Comparison of ENCODE assay signal across 9 cellular contexts in genomic region chr17:75344664-75345063, GRCh38. TPM values are rescaled to one million over a fixed set of nuclear protein-coding genes. Genes with fewer than 3 reads are reported as not detected.
DNase-seq lines count a peak whose midpoint lies in the region; ATAC-seq and TF ChIP-seq lines count a peak whose summit lies in the region.
"Had no signal": no experiment of that assay in that cellular context is flagged by ENCODE, and none has a peak within 500 bp of the region (broad histone marks: within the 10 kb centered on the region; RNA-seq: fewer than 3 reads in every experiment).

No MANE protein-coding gene starts in this region.

- peaks cover 0 to 1% (median 0%) of the 10 kb centered on the region in 7 donors for H3K9me3 Mint-ChIP-seq in CD14-positive monocyte
- H3K9me3 Mint-ChIP-seq in activated CD8-positive, alpha-beta T cell treated with anti-CD3 and anti-CD28 coated beads for 36 hours, result no peaks in the 10 kb centered on the region
- H3K9me3 Mint-ChIP-seq in immature natural killer cell, result no peaks in the 10 kb centered on the region

- CTCF ChIA-PET in activated CD8-positive, alpha-beta T cell treated with anti-CD3 and anti-CD28 coated beads for 36 hours (lab: Charles Lee), result interaction anchor here (0.9 to 6.0 kb wide), 11 partner anchors 9 to 55 kb away, joined by 3 to 38 read pairs (median 4); partner anchors contain the start of gene SLC25A19

- intact Hi-C loops in CD14-positive monocyte (cut with micrococcal nuclease), result loop anchor here (5.0 to 10.0 kb wide), 2 partner anchors 38 to 50 kb away; no protein-coding TSS in a partner anchor
- intact Hi-C loops in activated CD8-positive, alpha-beta T cell treated with anti-CD3 and anti-CD28 coated beads for 36 hours (cut with micrococcal nuclease), result no loop called here

- no peaks in the 10 kb centered on the region for H3K27me3 ChIP-seq in hepatocyte

- POLR2A ChIA-PET in activated CD8-positive, alpha-beta T cell treated with anti-CD3 and anti-CD28 coated beads for 36 hours (lab: Charles Lee), result interaction anchor here (0.6 to 2.0 kb wide), 5 partner anchors 15 to 61 kb away, joined by 4 to 8 read pairs (median 6); partner anchors contain the start of gene GRB2

- H3K36me3 ChIP-seq in hepatocyte (replicated peaks; ENCODE audit: insufficient read depth, low read depth), result no peaks in the 10 kb centered on the region

- no peak overlapping the region for H2AFZ ChIP-seq in hepatocyte

- H3K27me3 Mint-ChIP-seq in CD14-positive monocyte (ENCODE audit: low read depth in 3 of 3) (no peaks in the 10 kb centered on the region), immature natural killer cell (ENCODE audit: low read depth in 3 of 3) (peaks cover 2 to 4% (median 3%) of the 10 kb centered on the region in 3 donors)
- no peaks in the 10 kb centered on the region for H3K27me3 Mint-ChIP-seq in activated CD8-positive, alpha-beta T cell treated with anti-CD3 and anti-CD28 coated beads for 36 hours

- H3K4me3 Mint-ChIP-seq in CD14-positive monocyte (no peak overlapping the region), immature natural killer cell (peak overlapping the region in 4 of 5 donors; percentile 53 to 90 (median 87))
- H3K4me3 Mint-ChIP-seq in activated CD8-positive, alpha-beta T cell treated with anti-CD3 and anti-CD28 coated beads for 36 hours, result no peak overlapping the region

- DNase-seq in CD14-positive monocyte (ENCODE audit: low spot score) (peak; percentile 62), LHCN-M2 (ENCODE audit: low read depth) (peak; percentile 67), immature natural killer cell (no peak), DMS53 treated with DMSO at 0.1 percent for 48 hours (lab: John Stamatoyannopoulos, UW; ENCODE audit: unreplicated experiment) (no peak), hepatocyte (ENCODE audit: low spot score) (no peak)
- DNase-seq in activated CD8-positive, alpha-beta T cell treated with anti-CD3 and anti-CD28 coated beads for 36 hours, result peak; percentile 49

- TF ChIP-seq CTCF in CD14-positive monocyte (IDR thresholded peaks at IDR 0.05), result no peak
- TF ChIP-seq CTCF in activated CD8-positive, alpha-beta T cell treated with anti-CD3 and anti-CD28 coated beads for 36 hours (IDR thresholded peaks at IDR 0.05), result no peak
- TF ChIP-seq CTCF in hepatocyte (IDR thresholded peaks at IDR 0.05; ENCODE audit: poor library complexity), result no peak

- H3K27ac Mint-ChIP-seq in CD14-positive monocyte (peak overlapping the region; percentile 54 to 94 (median 69)), immature natural killer cell (peak overlapping the region; percentile 45 to 95 (median 78))
- H3K27ac Mint-ChIP-seq in activated CD8-positive, alpha-beta T cell treated with anti-CD3 and anti-CD28 coated beads for 36 hours, result no peak overlapping the region

- H3K4me3 ChIP-seq in hepatocyte, result no peak overlapping the region

- H3K4me2 ChIP-seq in hepatocyte, result no peak overlapping the region

- peaks cover 94% of the 10 kb centered on the region for H3K79me2 ChIP-seq in hepatocyte

- H4K20me1 ChIP-seq in hepatocyte (ENCODE audit: insufficient read depth, poor library complexity, severe bottlenecking), result peaks cover 61% of the 10 kb centered on the region

- no peak for ATAC-seq in activated CD8-positive, alpha-beta T cell treated with anti-CD3 and anti-CD28 coated beads for 36 hours
- ATAC-seq in HG02642 (IDR thresholded peaks at IDR 0.05; ENCODE audit: poor library complexity, unreplicated experiment), result no peak
- no peak for ATAC-seq in HG03175 (IDR thresholded peaks at IDR 0.05; ENCODE audit: unreplicated experiment)
- ATAC-seq: activated CD4-positive, CD25-positive, alpha-beta regulatory T cell treated with anti-CD3 and anti-CD28 coated beads, Interleukin-2, amount 50 U/mL, for 24 hours had no signal

- WGBS in hepatocyte (ENCODE audit: low lambda C conversion rate, missing lambda C conversion rate), result 80% methylated on average over 5 of the region's 5 CpGs

- H3K36me3 Mint-ChIP-seq in CD14-positive monocyte (peaks cover 6 to 20% of the 10 kb centered on the region in 2 donors), immature natural killer cell (no peaks in the 10 kb centered on the region)
- H3K36me3 Mint-ChIP-seq in activated CD8-positive, alpha-beta T cell treated with anti-CD3 and anti-CD28 coated beads for 36 hours (ENCODE audit: low read depth), result peaks cover 8% of the 10 kb centered on the region

- peaks cover 28% of the 10 kb centered on the region for H3K4me1 ChIP-seq in hepatocyte (ENCODE audit: insufficient read depth)

- H3K9me3 ChIP-seq in hepatocyte (ENCODE audit: low read depth), result no peaks in the 10 kb centered on the region

- H3K4me1 Mint-ChIP-seq in CD14-positive monocyte (peaks cover 98% of the 10 kb centered on the region), immature natural killer cell (peaks cover 94 to 98% of the 10 kb centered on the region in 2 donors)
- H3K4me1 Mint-ChIP-seq in activated CD8-positive, alpha-beta T cell treated with anti-CD3 and anti-CD28 coated beads for 36 hours (ENCODE audit: low read depth), result peaks cover 88% of the 10 kb centered on the region

- H3K9me2 ChIP-seq in hepatocyte (replicated peaks; ENCODE audit: insufficient read depth), result no peaks in the 10 kb centered on the region

- H3K27ac ChIP-seq in hepatocyte, result no peak overlapping the region

RNA-seq across cellular contexts. Expression of gene SLC25A19, which starts 55.4 kb away (rescaled TPM):
- 10 to 100 TPM; 14.4 to 18.8 TPM for polyA plus RNA-seq in CD14-positive monocyte
- 7.1 and 8.7 TPM in 2 replicates for total RNA-seq in LHCN-M2 (2014; rRNA removed)
- 7.6 TPM for polyA plus RNA-seq in LHCN-M2 (2012)
- 10 to 100 TPM; 55.1 to 55.2 TPM for total RNA-seq in activated CD8-positive, alpha-beta T cell treated with anti-CD3 and anti-CD28 coated beads for 36 hours
- polyA plus RNA-seq in immature natural killer cell, result 10 to 100 TPM; 11.2 to 27.2 (median 21.0) TPM
- total RNA-seq in hepatocyte, result 4.6 and 10.8 TPM in 2 replicates
- 7.6 and 8.4 TPM in 2 replicates for polyA plus RNA-seq in hepatocyte

Comparison
In these comparisons a context has a peak if more than half of its experiments do, and no peak if none do; other contexts are left out.
1. DNase-seq: peak in CD14-positive monocyte (single experiment), LHCN-M2 (single experiment) and activated CD8-positive, alpha-beta T cell treated with anti-CD3 and anti-CD28 coated beads for 36 hours (single experiment); none in immature natural killer cell (0 of 3), DMS53 treated with DMSO at 0.1 percent for 48 hours (single experiment) and hepatocyte (single experiment).
2. H3K4me3 Mint-ChIP-seq: peak in immature natural killer cell (4 of 5); none in CD14-positive monocyte (0 of 2) and activated CD8-positive, alpha-beta T cell treated with anti-CD3 and anti-CD28 coated beads for 36 hours (single experiment).